2 cellular contexts compared by ENCODE assay signal in genomic region chr11:46002146-46002545, GRCh38.
TF ChIP-seq lines count a peak whose summit lies in the region.

No MANE protein-coding gene starts in this region.

TF ChIP-seq in IMR-90, 13 proteins besides CTCF, POLR2A, EP300 and RAD21 (continued from another document):
- TF ChIP-seq USF2 (IDR thresholded peaks at IDR 0.05; ENCODE audit: low read depth, low read length) (no peak), CEBPB (IDR thresholded peaks at IDR 0.05; ENCODE audit: low read depth, low read length) (no peak), BHLHE40 (IDR thresholded peaks at IDR 0.05; ENCODE audit: low read depth, low read length) (no peak), CHD1 (IDR thresholded peaks at IDR 0.05; ENCODE audit: low read depth, low read length) (no peak), SMC3 (IDR thresholded peaks at IDR 0.05; ENCODE audit: low read depth, low read length) (no peak), RFX5 (IDR thresholded peaks at IDR 0.05; ENCODE audit: low read depth, low read length) (no peak), FOS (IDR thresholded peaks at IDR 0.05; ENCODE audit: low read depth, low read length) (no peak), ELK1 (IDR thresholded peaks at IDR 0.05; ENCODE audit: borderline replicate concordance, low read depth, low read length) (no peak)

TF ChIP-seq in neural cell, 6 proteins besides CTCF, POLR2A, EP300 and RAD21 (continued from another document):
- TF ChIP-seq REST (IDR thresholded peaks at IDR 0.05; ENCODE audit: borderline replicate concordance), result no peak
- TF ChIP-seq EZH2 (IDR thresholded peaks at IDR 0.05; ENCODE audit: borderline replicate concordance, insufficient read depth, low read length, poor library complexity, severe bottlenecking), result no peak
TF ChIP-seq in neural cell: peak in this region for 0.
